ENCODE assay signal across 33 cellular contexts in genomic region chr16:10569629-10570028, GRCh38. TPM values are rescaled to one million over a fixed set of nuclear protein-coding genes. Genes with fewer than 3 reads are reported as not detected.
A peak's percentile ranks its signal among the peaks of the same experiment; 100 is the strongest.
DNase-seq lines count a peak whose midpoint lies in the region; ATAC-seq, FAIRE-seq and TF ChIP-seq lines count a peak whose summit lies in the region.
"Had no signal": no experiment of that assay in that cellular context is flagged by ENCODE, and none has a peak within 500 bp of the region (broad histone marks: within the 10 kb centered on the region; RNA-seq: fewer than 3 reads in every experiment).

No MANE protein-coding gene starts in this region.

- CTCF ChIA-PET in HepG2 (lab: Yijun Ruan, JAX; ENCODE audit: low intra/inter-chr PET ratio, low total read pairs), result no interaction called here

- no peak overlapping the region for H3K4me2 ChIP-seq in HepG2 (ENCODE audit: low read depth, low read length)
- H3K4me2 ChIP-seq: PC-9, smooth muscle cell had no signal

- no peak for TF ChIP-seq RAD21 in HepG2 (CRISPR knock-in tag; IDR thresholded peaks at IDR 0.05)

- POLR2A ChIA-PET in HepG2 (lab: Yijun Ruan, JAX), result no interaction called here

- no TSS peak for BruUV-seq in HepG2 (replicated peaks; lab: Mats Ljungman, UMichigan)

- H3K36me3 ChIP-seq in HepG2 (replicated peaks in 1 of 2; ENCODE audit: control insufficient read depth in 1 of 2, insufficient read depth in 2 of 2, low read length in 2 of 2) (peaks cover 0 to 7% of the 10 kb centered on the region in 2 experiments; a peak in 4 of 5 replicates), sigmoid colon (no peaks in the 10 kb centered on the region)
- H3K36me3 ChIP-seq: brain microvascular endothelial cell, neutrophil, prostate gland, WERI-Rb-1 had no signal

- intact Hi-C loops in HepG2 (cut with micrococcal nuclease; ENCODE audit: unreplicated experiment), result no loop called here
- intact Hi-C loops in sigmoid colon (cut with DNase I), result no loop called here

- FAIRE-seq in HepG2 (lab: Jason Lieb, UNC), result no peak
- no peak for FAIRE-seq in GM12891 (lab: Jason Lieb, UNC)
- FAIRE-seq: D721Med, GM12878 had no signal

- peaks cover 52% of the 10 kb centered on the region for H3K79me2 ChIP-seq in HepG2 (ENCODE audit: insufficient read depth, low read length)

- H4K20me1 ChIP-seq in HepG2 (ENCODE audit: insufficient read depth, low read length), result peaks cover 60% of the 10 kb centered on the region; the same call in 1 of the 2 replicates

- no peak overlapping the region for H3K27ac ChIP-seq in HepG2 (ENCODE audit: extremely low read length, insufficient read depth, low read length)
- H3K27ac ChIP-seq in sigmoid colon, result peak overlapping the region in 3 of 4 donors; percentile 5 to 48 (median 31)
- H3K27ac ChIP-seq: brain microvascular endothelial cell, GM23248, HL-60, neutrophil, PC-9, prostate gland, WERI-Rb-1 had no signal

- peak; percentile 21 for DNase-seq in A172 (ENCODE audit: low spot score)
- DNase-seq in fibroblast of gingiva (ENCODE audit: low read depth), result peak; percentile 23
- no peak for DNase-seq in HepG2 (ENCODE audit: low spot score)
- DNase-seq in sigmoid colon, result no peak
- DNase-seq in RPMI8226, result no peak
- DNase-seq in GM12891 (ENCODE audit: insufficient read length, low spot score), result no peak
- no peak for DNase-seq in NCI-H2196 treated with DMSO at 0.1 percent for 48 hours (lab: John Stamatoyannopoulos, UW; ENCODE audit: unreplicated experiment)
- DNase-seq: 8988T; activated CD4-positive, alpha-beta T cell treated with anti-CD3 and anti-CD28 coated beads, Interleukin-2, amount 10 ng/mL, durations not matched to agents 24 days and 14 days; activated T-cell treated with anti-CD3 and anti-CD28 coated beads, Interleukin-2, amount 50 U/mL, for 4 hours; brain microvascular endothelial cell; CD4-positive, CD25-positive, alpha-beta regulatory T cell; effector CD4-positive, alpha-beta T cell; glutamatergic neuron; GM23248; Kasumi-1; kidney glomerular epithelial cell; NCI-H1092 treated with DMSO at 0.1 percent for 48 hours; NCI-H187; NCI-H524 treated with DMSO at 0.1 percent for 48 hours; PC-9; SHP77 treated with DMSO at 0.1 percent for 48 hours; stimulated activated CD4-positive, alpha-beta T cell treated with anti-CD3 and anti-CD28 coated beads, Interleukin-2, amount 100 ng/mL, for 24 hours; SW 1271; T-helper 9 cell; WERI-Rb-1 had no signal

- peaks cover 14% of the 10 kb centered on the region for H3K4me1 ChIP-seq in HepG2 (ENCODE audit: insufficient read depth, low read length)
- peaks cover 0 to 37% (median 28%) of the 10 kb centered on the region in 4 donors for H3K4me1 ChIP-seq in sigmoid colon
- H3K4me1 ChIP-seq: prostate gland had no signal

- no peak for TF ChIP-seq CTCF in HepG2 (CRISPR knock-in tag; IDR thresholded peaks at IDR 0.05)
- TF ChIP-seq CTCF in sigmoid colon (IDR thresholded peaks at IDR 0.05), result no peak

- ATAC-seq in HepG2 (no peak), GM18520 (IDR thresholded peaks at IDR 0.05; ENCODE audit: unreplicated experiment) (no peak)
- ATAC-seq: activated T-cell treated with anti-CD3 and anti-CD28 coated beads, Interleukin-2, amount 50 U/mL, for 4 hours; GM12878 had no signal

- no peak overlapping the region for H2AFZ ChIP-seq in HepG2 (ENCODE audit: low read length)
- H2AFZ ChIP-seq: GM23248, PC-9 had no signal

- no peaks in the 10 kb centered on the region for H3K9me3 ChIP-seq in HepG2 (ENCODE audit: low read length)
- no peaks in the 10 kb centered on the region for H3K9me3 ChIP-seq in sigmoid colon
- H3K9me3 ChIP-seq: neutrophil, prostate gland had no signal

- TF ChIP-seq EP300 in HepG2 (IDR thresholded peaks at IDR 0.05; ENCODE audit: low read depth in 2 of 2, low read length in 2 of 2) (no peak), HepG2 (CRISPR knock-in tag; IDR thresholded peaks at IDR 0.05; ENCODE audit: borderline replicate concordance) (no peak), sigmoid colon (IDR thresholded peaks at IDR 0.05) (no peak)

- H3K9ac ChIP-seq in HepG2 (ENCODE audit: insufficient read depth, low read depth, low read length), result no peak overlapping the region
- H3K9ac ChIP-seq: GM23248 had no signal

- H3K4me3 ChIP-seq in HepG2 (replicated peaks in 1 of 3; ENCODE audit: insufficient read depth in 1 of 3, low read depth in 2 of 3, low read length in 3 of 3), result no peak overlapping the region
- no peak overlapping the region for H3K4me3 ChIP-seq in sigmoid colon
- H3K4me3 ChIP-seq: GM12878, GM23248, PC-9, prostate gland, smooth muscle cell had no signal

- H3K27me3 ChIP-seq in HepG2 (ENCODE audit: control insufficient read depth in 1 of 2, insufficient read depth in 2 of 2, low read length in 2 of 2) (no peaks in the 10 kb centered on the region), sigmoid colon (no peaks in the 10 kb centered on the region)
- H3K27me3 ChIP-seq: brain microvascular endothelial cell, neutrophil had no signal

- no peak for TF ChIP-seq POLR2A in HepG2 (IDR thresholded peaks at IDR 0.05; ENCODE audit: insufficient read depth in 1 of 2, low read depth in 2 of 2, low read length in 2 of 2)
- no peak for TF ChIP-seq POLR2A in sigmoid colon (IDR thresholded peaks at IDR 0.05)
- no peak for TF ChIP-seq POLR2A in GM12891 (IDR thresholded peaks at IDR 0.05; ENCODE audit: low read depth, low read length)

- WGBS in HepG2 (ENCODE audit: low lambda C conversion rate), result 93% methylated on average over 8 of the region's 8 CpGs
- WGBS in sigmoid colon, 2 donors, result 84 to 85% methylated on average over 8 of the region's 8 CpGs

- in situ Hi-C loops in HepG2 (cut with HindIII; ENCODE audit: extremely low pct_ligation_motif_present, low pct_unique_long_range_greater_than_20kb), result no loop called here

TF ChIP-seq in HepG2, 621 proteins besides CTCF, POLR2A, EP300 and RAD21:
- TF ChIP-seq ZNF280B (CRISPR knock-in tag; IDR thresholded peaks at IDR 0.05; ENCODE audit: borderline replicate concordance) (no peak), ZNF253 (CRISPR knock-in tag; IDR thresholded peaks at IDR 0.05; ENCODE audit: borderline replicate concordance) (0 out of 2 replicates have a peak, but pooled peaks have one; percentile 27)
TF ChIP-seq in HepG2: peak in this region for 1.

TF ChIP-seq in GM12891, 5 proteins besides CTCF, POLR2A, EP300 and RAD21:
- TF ChIP-seq PAX5 (IDR thresholded peaks at IDR 0.05; ENCODE audit: insufficient read depth, low read length, severe bottlenecking) (no peak), TAF1 (IDR thresholded peaks at IDR 0.05; ENCODE audit: low read depth, low read length) (no peak), SPI1 (IDR thresholded peaks at IDR 0.05; ENCODE audit: low read depth, low read length) (no peak), POU2F2 (IDR thresholded peaks at IDR 0.05; ENCODE audit: low read depth, low read length) (no peak), POLR2AphosphoS5 (IDR thresholded peaks at IDR 0.05; ENCODE audit: low read depth, low read length) (no peak)

RNA-seq across cellular contexts. Expression of gene EMP2, which starts 10.8 kb away (rescaled TPM):
- 11.6 and 12.3 TPM in 2 replicates for total RNA-seq in A172 (2014; rRNA removed; shearing (Covaris generic))
- total RNA-seq in HepG2 (2016; rRNA removed; fragmentation: Illumina TruSeq; extraction: Trizol), result 13.4 and 24.6 TPM in 2 replicates
- 9.2 and 9.9 TPM in 2 replicates for total RNA-seq in HepG2 (2016; cell fraction: cytosol; rRNA removed; fragmentation: Illumina TruSeq; extraction: Trizol; ENCODE audit: low read depth)
- 11.7 and 21.4 TPM in 2 replicates for total RNA-seq in HepG2 (2016; cell fraction: insoluble cytoplasmic fraction; rRNA removed; fragmentation: Illumina TruSeq; extraction: Trizol)
- 11.9 and 13.5 TPM in 2 replicates for total RNA-seq in HepG2 (2016; cell fraction: membrane; rRNA removed; fragmentation: Illumina TruSeq; extraction: Trizol)
- total RNA-seq in HepG2 (2016; cell fraction: nucleus; rRNA removed; fragmentation: Illumina TruSeq; extraction: Trizol), result 17.1 and 22.3 TPM in 2 replicates
- 84.4 and 91.2 TPM in 2 replicates for polyA plus RNA-seq in HepG2 (2011; rRNA removed)
- 59.1 and 63.8 TPM in 2 replicates for polyA plus RNA-seq in HepG2 (2011; cell fraction: cytosol; rRNA removed)
- 25.3 and 26.7 TPM in 2 replicates for polyA plus RNA-seq in HepG2 (2011; cell fraction: nucleus; rRNA removed)
- polyA plus RNA-seq in HepG2 (2012), result 79.6 and 88.1 TPM in 2 replicates
- 25.1 and 29.9 TPM in 2 replicates for polyA plus RNA-seq in HepG2 (2016; cell fraction: cytosol; fragmentation: Illumina TruSeq; extraction: Trizol; ENCODE audit: low read depth)
- polyA plus RNA-seq in HepG2 (2016; cell fraction: insoluble cytoplasmic fraction; fragmentation: Illumina TruSeq; extraction: Trizol; ENCODE audit: low read depth), result 19.9 and 21.5 TPM in 2 replicates
- 20.0 and 21.7 TPM in 2 replicates for polyA plus RNA-seq in HepG2 (2016; cell fraction: membrane; fragmentation: Illumina TruSeq; extraction: Trizol; ENCODE audit: low read depth)
- polyA plus RNA-seq in HepG2 (2016; cell fraction: nucleus; fragmentation: Illumina TruSeq; extraction: Trizol; ENCODE audit: insufficient read depth, low read depth), result 44.6 and 45.3 TPM in 2 replicates
- polyA minus RNA-seq in HepG2 (2011; rRNA and poly(A)+ RNA removed; ENCODE audit: low replicate concordance), result 185 and 354 TPM in 2 replicates
- 33.1 and 45.3 TPM in 2 replicates for polyA minus RNA-seq in HepG2 (2011; cell fraction: cytosol; rRNA and poly(A)+ RNA removed)
- polyA minus RNA-seq in HepG2 (2011; cell fraction: nucleus; rRNA and poly(A)+ RNA removed), result 34.7 and 36.2 TPM in 2 replicates
- 10 to 100 TPM; 38.3 to 57.3 (median 42.8) TPM for total RNA-seq in sigmoid colon
- polyA plus RNA-seq in sigmoid colon, result 10 to 100 TPM in 2 of 3 donors, 1 to 10 TPM in 1; 7.2 to 49.5 (median 10.6) TPM
- polyA plus RNA-seq in GM12891 (2012; ENCODE audit: low read depth, missing spikeins), result 0.26 TPM
- total RNA-seq: activated CD4-positive, alpha-beta T cell treated with anti-CD3 and anti-CD28 coated beads, Interleukin-2, amount 10 ng/mL, durations not matched to agents 24 days and 14 days; CD4-positive, CD25-positive, alpha-beta regulatory T cell had no signal
- polyA plus RNA-seq: CD4-positive, CD25-positive, alpha-beta regulatory T cell had no signal

Comparison
In these comparisons a context has a peak if more than half of its experiments do, and no peak if none do; other contexts are left out.
1. DNase-seq: peak in A172 (single experiment) and fibroblast of gingiva (single experiment); none in HepG2 (single experiment), sigmoid colon (single experiment), RPMI8226 (single experiment), GM12891 (single experiment) and NCI-H2196 treated with DMSO at 0.1 percent for 48 hours (single experiment).